8 cellular contexts compared by ENCODE assay signal in genomic region chr3:141410408-141410807, GRCh38. TPM values are rescaled to one million over a fixed set of nuclear protein-coding genes. Genes with fewer than 3 reads are reported as not detected.
DNase-seq lines count a peak whose midpoint lies in the region; ATAC-seq and TF ChIP-seq lines count a peak whose summit lies in the region.

No MANE protein-coding gene starts in this region.

- no peak overlapping the region for H3K4me3 ChIP-seq in HUES6 (ENCODE audit: low read depth, low read length)

- TF ChIP-seq CTCF in GM13977 (IDR thresholded peaks at IDR 0.05; ENCODE audit: extremely low read depth, insufficient read depth, missing control alignments): no peak

- no peak overlapping the region for H3K4me3 Mint-ChIP-seq in activated CD4-positive, alpha-beta memory T cell treated with anti-CD3 and anti-CD28 coated beads, Interleukin-2, amount 10 ng/mL, durations not matched to agents 7 days and 5 days
- no peak overlapping the region for H3K4me3 Mint-ChIP-seq in stimulated activated memory B cell treated with anti-CD40 and anti-IgM and Interleukin-4, amounts not matched to agents 10 μg/mL and 1 μg/mL and 100 μg/mL, for 72 hours

- CTCF ChIA-PET in activated CD4-positive, alpha-beta memory T cell treated with anti-CD3 and anti-CD28 coated beads, Interleukin-2, amount 10 ng/mL, durations not matched to agents 7 days and 5 days (lab: Charles Lee): interaction anchor here (0.8 to 1.5 kb wide), 7 partner anchors 9 to 179 kb away, joined by 3 to 5 read pairs (median 4); partner anchors contain the start of gene PXYLP1

- H3K9ac ChIP-seq in HUES6 (ENCODE audit: low read length): peak overlapping the region; percentile 47

- peaks cover 19% of the 10 kb centered on the region for H3K36me3 ChIP-seq in HUES6 (ENCODE audit: control insufficient read depth, insufficient read depth, low read length)

- ATAC-seq in left cardiac atrium: peak; percentile 64 to 68
- ATAC-seq in stimulated activated memory B cell treated with anti-CD40 and anti-IgM and Interleukin-4, amounts not matched to agents 10 μg/mL and 1 μg/mL and 100 μg/mL, for 72 hours: no peak
- no peak for ATAC-seq in GM19351 (IDR thresholded peaks at IDR 0.05; ENCODE audit: unreplicated experiment)

- no peaks in the 10 kb centered on the region for H3K9me3 ChIP-seq in HUES6 (ENCODE audit: control insufficient read depth, insufficient read depth, low read depth, low read length)

- H3K9me3 Mint-ChIP-seq in activated CD4-positive, alpha-beta memory T cell treated with anti-CD3 and anti-CD28 coated beads, Interleukin-2, amount 10 ng/mL, durations not matched to agents 7 days and 5 days: no peaks in the 10 kb centered on the region
- no peaks in the 10 kb centered on the region for H3K9me3 Mint-ChIP-seq in stimulated activated memory B cell treated with anti-CD40 and anti-IgM and Interleukin-4, amounts not matched to agents 10 μg/mL and 1 μg/mL and 100 μg/mL, for 72 hours

- no peak for DNase-seq in activated CD4-positive, alpha-beta memory T cell treated with anti-CD3 and anti-CD28 coated beads, Interleukin-2, amount 10 ng/mL, durations not matched to agents 7 days and 5 days
- DNase-seq in left cardiac atrium (peak; percentile 70), activated gamma-delta T cell (lab: John Stamatoyannopoulos, UW) (no peak), GM13977 (ENCODE audit: low spot score) (no peak)
- no peak for DNase-seq in stimulated activated CD4-positive, alpha-beta T cell treated with anti-CD3 and anti-CD28 coated beads, Interleukin-15, amount 100 ng/mL, for 24 hours

- peaks cover 34% of the 10 kb centered on the region; the same call in 1 of the 2 replicates for H3K27me3 ChIP-seq in HUES6 (ENCODE audit: control insufficient read depth, insufficient read depth, low read length)

- H3K4me1 ChIP-seq in HUES6 (ENCODE audit: control insufficient read depth, insufficient read depth, low read length): peaks cover 36% of the 10 kb centered on the region

- H3K27ac Mint-ChIP-seq in activated CD4-positive, alpha-beta memory T cell treated with anti-CD3 and anti-CD28 coated beads, Interleukin-2, amount 10 ng/mL, durations not matched to agents 7 days and 5 days: peak overlapping the region; percentile 99
- peak overlapping the region; percentile 93 for H3K27ac Mint-ChIP-seq in stimulated activated memory B cell treated with anti-CD40 and anti-IgM and Interleukin-4, amounts not matched to agents 10 μg/mL and 1 μg/mL and 100 μg/mL, for 72 hours

- in situ Hi-C loops in GM13977 (cut with MboI; ENCODE audit: low pct_unique_long_range_greater_than_20kb, low sequenced_read_pairs, unreplicated experiment): no loop called here

- H3K27ac ChIP-seq in HUES6 (ENCODE audit: low read depth, low read length): no peak overlapping the region; the same call in 1 of the 2 replicates

- peaks cover 57% of the 10 kb centered on the region for H3K36me3 Mint-ChIP-seq in activated CD4-positive, alpha-beta memory T cell treated with anti-CD3 and anti-CD28 coated beads, Interleukin-2, amount 10 ng/mL, durations not matched to agents 7 days and 5 days (ENCODE audit: low read depth)
- peaks cover 63% of the 10 kb centered on the region for H3K36me3 Mint-ChIP-seq in stimulated activated memory B cell treated with anti-CD40 and anti-IgM and Interleukin-4, amounts not matched to agents 10 μg/mL and 1 μg/mL and 100 μg/mL, for 72 hours

- H3K27me3 Mint-ChIP-seq in activated CD4-positive, alpha-beta memory T cell treated with anti-CD3 and anti-CD28 coated beads, Interleukin-2, amount 10 ng/mL, durations not matched to agents 7 days and 5 days: no peaks in the 10 kb centered on the region
- H3K27me3 Mint-ChIP-seq in stimulated activated memory B cell treated with anti-CD40 and anti-IgM and Interleukin-4, amounts not matched to agents 10 μg/mL and 1 μg/mL and 100 μg/mL, for 72 hours: no peaks in the 10 kb centered on the region

- intact Hi-C loops in left cardiac atrium (cut with DNase I): no loop called here

- H3K4me1 Mint-ChIP-seq in activated CD4-positive, alpha-beta memory T cell treated with anti-CD3 and anti-CD28 coated beads, Interleukin-2, amount 10 ng/mL, durations not matched to agents 7 days and 5 days: peaks cover 86% of the 10 kb centered on the region
- H3K4me1 Mint-ChIP-seq in stimulated activated memory B cell treated with anti-CD40 and anti-IgM and Interleukin-4, amounts not matched to agents 10 μg/mL and 1 μg/mL and 100 μg/mL, for 72 hours: peaks cover 79% of the 10 kb centered on the region

- POLR2A ChIA-PET in activated CD4-positive, alpha-beta memory T cell treated with anti-CD3 and anti-CD28 coated beads, Interleukin-2, amount 10 ng/mL, durations not matched to agents 7 days and 5 days (lab: Charles Lee): interaction anchor here (0.7 to 15.6 kb wide), 5 partner anchors 8 to 1036 kb away, joined by 3 to 320 read pairs (median 3); no protein-coding TSS in a partner anchor

RNA-seq across cellular contexts. Expression of gene ZBTB38, which starts 42.1 kb away (rescaled TPM):
- total RNA-seq in activated CD4-positive, alpha-beta memory T cell treated with anti-CD3 and anti-CD28 coated beads, Interleukin-2, amount 10 ng/mL, durations not matched to agents 7 days and 5 days: 10 to 100 TPM; 36.0 to 39.6 TPM
- 10 to 100 TPM; 62.9 to 72.6 TPM for total RNA-seq in left cardiac atrium

Comparison
In these comparisons a context has a peak if more than half of its experiments do, and no peak if none do; other contexts are left out.
1. ATAC-seq: peak in left cardiac atrium (2 of 2); none in stimulated activated memory B cell treated with anti-CD40 and anti-IgM and Interleukin-4, amounts not matched to agents 10 μg/mL and 1 μg/mL and 100 μg/mL, for 72 hours (single experiment) and GM19351 (single experiment).